In genomic region chr10:132399117-132400035, GRCh38 we compare ENCODE assay signal across 1 cellular context.
A peak's percentile ranks its signal among the peaks of the same experiment; 100 is the strongest.
TF ChIP-seq lines count a peak whose summit lies in the region.

No MANE protein-coding gene starts in this region.

TF ChIP-seq in K562, 482 proteins besides CTCF, POLR2A, EP300 and RAD21 (continued from another document):
- TF ChIP-seq PRDM10 (IDR thresholded peaks at IDR 0.05; ENCODE audit: partially characterized antibody), result peak; percentile 67
- peak; percentile 77 for TF ChIP-seq ZKSCAN1 (IDR thresholded peaks at IDR 0.05; ENCODE audit: low read depth, low read length)
- TF ChIP-seq AFF1 (IDR thresholded peaks at IDR 0.05; ENCODE audit: low read depth in 1 of 2, partially characterized antibody in 2 of 2), result no peak
- no peak for TF ChIP-seq POLR2G (IDR thresholded peaks at IDR 0.05; ENCODE audit: low read depth, low read length)
TF ChIP-seq in K562: peak in this region for 2.
